ENCODE assay signal across 8 cellular contexts in genomic region chr17:64128787-64129514, GRCh38. TPM values are rescaled to one million over a fixed set of nuclear protein-coding genes. Genes with fewer than 3 reads are reported as not detected.
DNase-seq lines count a peak whose midpoint lies in the region; ATAC-seq and TF ChIP-seq lines count a peak whose summit lies in the region.

No MANE protein-coding gene starts in this region.

- H3K79me2 ChIP-seq in osteoblast (ENCODE audit: insufficient read depth, low read length) = peaks cover 52% of the 10 kb centered on the region

- no peak for TF ChIP-seq CTCF in esophagus squamous epithelium (IDR thresholded peaks at IDR 0.05)
- no peak for TF ChIP-seq CTCF in osteoblast (IDR thresholded peaks at IDR 0.05; ENCODE audit: extremely low read depth, low read depth, low read length)

- ATAC-seq in GM21825 (IDR thresholded peaks at IDR 0.05; ENCODE audit: unreplicated experiment) = peak; percentile 1
- ATAC-seq in GM21528 (IDR thresholded peaks at IDR 0.05; ENCODE audit: low FRiP score, unreplicated experiment) = no peak
- ATAC-seq in HG03342 (IDR thresholded peaks at IDR 0.05; ENCODE audit: unreplicated experiment) = no peak

- H3K27ac ChIP-seq in esophagus squamous epithelium (peak overlapping the region; percentile 90 to 99 (median 96)), osteoblast (ENCODE audit: low read depth, low read length) (peak overlapping the region; percentile 74)

- H2AFZ ChIP-seq in osteoblast (ENCODE audit: low read length) = peak overlapping the region; percentile 69

- H3K4me1 ChIP-seq in esophagus squamous epithelium (peaks cover 4 to 60% (median 24%) of the 10 kb centered on the region in 3 donors), osteoblast (ENCODE audit: insufficient read depth, low read length) (peaks cover 34% of the 10 kb centered on the region)

- H3K4me3 ChIP-seq in esophagus squamous epithelium (peak overlapping the region; percentile 63 to 92 (median 88)), osteoblast (ENCODE audit: insufficient read depth, low read length) (peak overlapping the region; percentile 84)

- TF ChIP-seq POLR2A in esophagus squamous epithelium (IDR thresholded peaks at IDR 0.05) = no peak

- no peaks in the 10 kb centered on the region for H3K36me3 ChIP-seq in esophagus squamous epithelium
- no peaks in the 10 kb centered on the region for H3K36me3 ChIP-seq in osteoblast (ENCODE audit: insufficient read depth, low read length)

- H3K27me3 ChIP-seq in esophagus squamous epithelium = no peaks in the 10 kb centered on the region
- H3K27me3 ChIP-seq in osteoblast (ENCODE audit: insufficient read depth, low read length) = no peaks in the 10 kb centered on the region

- H4K20me1 ChIP-seq in osteoblast (ENCODE audit: insufficient read depth, low read length) = peaks cover 16% of the 10 kb centered on the region

- H3K9me3 ChIP-seq in esophagus squamous epithelium (no peaks in the 10 kb centered on the region), osteoblast (ENCODE audit: low read depth, low read length) (no peaks in the 10 kb centered on the region)

- H3K4me2 ChIP-seq in osteoblast (ENCODE audit: insufficient read depth, low read length) = peak overlapping the region; percentile 93

- DNase-seq in AG20443 (ENCODE audit: low spot score) (peak; percentile 47), UCSD-AML1 (lab: John Stamatoyannopoulos, UW; ENCODE audit: unreplicated experiment) (peak; percentile 48), esophagus squamous epithelium (lab: John Stamatoyannopoulos, UW) (no peak), osteoblast (ENCODE audit: insufficient read length, low spot score, missing footprints) (peak; percentile 76), globus pallidus (ENCODE audit: low spot score) (no peak)

- intact Hi-C loops in esophagus squamous epithelium (cut with DNase I) = no loop called here

- 8 to 9% methylated on average over 14 of the region's 15 CpGs for WGBS in esophagus squamous epithelium, 2 donors

RNA-seq across cellular contexts. Expression of gene ERN1, which starts 1.0 kb away (rescaled TPM):
- total RNA-seq in esophagus squamous epithelium = 10 to 100 TPM in 3 of 4 donors, 1 to 10 TPM in 1; 9.2 to 19.1 (median 15.1) TPM
- 12.1 and 12.7 TPM in 2 replicates for total RNA-seq in osteoblast

Comparison
In these comparisons a context has a peak if more than half of its experiments do, and no peak if none do; other contexts are left out.
1. DNase-seq: peak in AG20443 (single experiment), UCSD-AML1 (single experiment) and osteoblast (single experiment); none in esophagus squamous epithelium (single experiment) and globus pallidus (single experiment).